Comparison of ENCODE assay signal across 16 cellular contexts in genomic region chr3:14534379-14535191, GRCh38. TPM values are rescaled to one million over a fixed set of nuclear protein-coding genes. Genes with fewer than 3 reads are reported as not detected.
DNase-seq lines count a peak whose midpoint lies in the region; ATAC-seq and TF ChIP-seq lines count a peak whose summit lies in the region.
"Had no signal": no experiment of that assay in that cellular context is flagged by ENCODE, and none has a peak within 500 bp of the region (broad histone marks: within the 10 kb centered on the region; RNA-seq: fewer than 3 reads in every experiment).

No MANE protein-coding gene starts in this region.

- H3K4me3 Mint-ChIP-seq in WTC11: peak overlapping the region; percentile 53
- H3K4me3 Mint-ChIP-seq in type B pancreatic cell: peak overlapping the region; percentile 26
- H3K4me3 Mint-ChIP-seq: CD4-positive, alpha-beta T cell; stimulated activated effector memory CD8-positive, alpha-beta T cell treated with anti-CD3 and anti-CD28 coated beads, Interleukin-12 subunit alpha, Interleukin-12 subunit beta, amount 100 ng/mL, for 72 hours had no signal

- peak overlapping the region; percentile 9 for H3K4me2 ChIP-seq in mammary epithelial cell (ENCODE audit: insufficient read depth, low read depth, low read length)

- intact Hi-C loops in mammary epithelial cell (cut with micrococcal nuclease): no loop called here
- intact Hi-C loops in breast epithelium (cut with DNase I; ENCODE audit: low total_unique reads): no loop called here

- CTCF ChIA-PET in mammary epithelial cell (lab: Charles Lee; ENCODE audit: low non-redundant PET) (no interaction called here), WTC11 (lab: Charles Lee) (interaction anchor here (0.6 to 8.0 kb wide), 14 partner anchors 8 to 331 kb away, joined by 3 to 105 read pairs (median 4); no protein-coding TSS in a partner anchor)

- no peak for TF ChIP-seq CTCF in mammary epithelial cell (conservative IDR thresholded peaks at IDR 0.05 in 1 of 2, IDR thresholded peaks at IDR 0.05 in 1 of 2; ENCODE audit: extremely low read depth in 1 of 2, insufficient read depth in 1 of 2, low read depth in 1 of 2, low read length in 2 of 2)
- no peak for TF ChIP-seq CTCF in breast epithelium (IDR thresholded peaks at IDR 0.05)
- no peak for TF ChIP-seq CTCF in WTC11 (IDR thresholded peaks at IDR 0.05)
- TF ChIP-seq CTCF in type B pancreatic cell (conservative IDR thresholded peaks at IDR 0.05): no peak

- H3K36me3 Mint-ChIP-seq in WTC11: 0 out of 2 replicates have a peak, but pooled peaks cover 2% of the 10 kb centered on the region
- H3K36me3 Mint-ChIP-seq in type B pancreatic cell: no peaks in the 10 kb centered on the region
- H3K36me3 Mint-ChIP-seq: stimulated activated effector memory CD8-positive, alpha-beta T cell treated with anti-CD3 and anti-CD28 coated beads, Interleukin-12 subunit alpha, Interleukin-12 subunit beta, amount 100 ng/mL, for 72 hours had no signal

- no peak overlapping the region for H3K4me3 ChIP-seq in mammary epithelial cell (replicated peaks in 1 of 3; ENCODE audit: insufficient read depth in 1 of 3, low read depth in 2 of 3, low read length in 3 of 3)
- peak overlapping the region in 1 of 3 donors; percentile 16 for H3K4me3 ChIP-seq in breast epithelium
- H3K4me3 ChIP-seq: lung had no signal

- no peaks in the 10 kb centered on the region for H3K79me2 ChIP-seq in mammary epithelial cell (ENCODE audit: insufficient read depth, low read length)

- no peak for DNase-seq in mammary epithelial cell
- DNase-seq in breast epithelium (ENCODE audit: low spot score in 2 of 2): no peak
- DNase-seq in WTC11 (ENCODE audit: low spot score): peak; percentile 36
- DNase-seq in iPS-NIHi7 (ENCODE audit: extremely low spot score): peak; percentile 75
- DNase-seq in type B pancreatic cell (ENCODE audit: extremely low spot score, unreplicated experiment): no peak
- DNase-seq in NCI-H82 treated with DMSO at 0.1 percent for 48 hours (lab: John Stamatoyannopoulos, UW; ENCODE audit: unreplicated experiment): no peak
- no peak for DNase-seq in stimulated activated naive CD4-positive, alpha-beta T cell treated with Interleukin-2 at 50 U/mL for 16 hours (lab: John Stamatoyannopoulos, UW)
- no peak for DNase-seq in cortex of kidney (lab: John Stamatoyannopoulos, UW)
- DNase-seq: activated CD4-positive, alpha-beta T cell treated with anti-CD3 and anti-CD28 coated beads for 4 hours; CD4-positive, alpha-beta T cell; erythroblast; NCI-H524; stimulated activated CD4-positive, alpha-beta T cell treated with anti-CD3 and anti-CD28 coated beads, Interleukin-4, amount 100 ng/mL, for 4 hours had no signal

- peak overlapping the region; percentile 47 for H2AFZ ChIP-seq in mammary epithelial cell (ENCODE audit: low read depth, low read length)

- H4K20me1 ChIP-seq in mammary epithelial cell (ENCODE audit: insufficient read depth, low read length): no peaks in the 10 kb centered on the region

- 24% methylated on average over 16 of the region's 21 CpGs for WGBS in mammary epithelial cell (ENCODE audit: low coverage, missing lambda C conversion rate)

- POLR2A ChIA-PET in WTC11 (lab: Charles Lee): interaction anchor here (0.7 kb wide), 1 partner anchor 262 kb away, joined by 3 read pairs; no protein-coding TSS in a partner anchor

- no peak for TF ChIP-seq POLR2A in breast epithelium (IDR thresholded peaks at IDR 0.05)

- in situ Hi-C loops in mammary epithelial cell (cut with MboI; ENCODE audit: low sequenced_read_pairs in 2 of 2): no loop called here

- no peaks in the 10 kb centered on the region; the same call in 1 of the 2 replicates for H3K27me3 Mint-ChIP-seq in WTC11 (ENCODE audit: low read depth)
- peaks cover 4% of the 10 kb centered on the region for H3K27me3 Mint-ChIP-seq in type B pancreatic cell

- dilution Hi-C loops in mammary epithelial cell (cut with HindIII; ENCODE audit: low sequenced_read_pairs): loop anchor here (10.0 kb wide), 1 partner anchor 290 kb away; no protein-coding TSS in a partner anchor

- no peaks in the 10 kb centered on the region for H3K9me3 ChIP-seq in mammary epithelial cell (replicated peaks; ENCODE audit: insufficient read depth, low read length)
- H3K9me3 ChIP-seq in breast epithelium: no peaks in the 10 kb centered on the region

- H3K9me3 Mint-ChIP-seq in WTC11: peaks cover 5% of the 10 kb centered on the region
- no peaks in the 10 kb centered on the region for H3K9me3 Mint-ChIP-seq in type B pancreatic cell
- H3K9me3 Mint-ChIP-seq: CD4-positive, alpha-beta T cell; stimulated activated effector memory CD8-positive, alpha-beta T cell treated with anti-CD3 and anti-CD28 coated beads, Interleukin-12 subunit alpha, Interleukin-12 subunit beta, amount 100 ng/mL, for 72 hours had no signal

- H3K36me3 ChIP-seq in mammary epithelial cell (ENCODE audit: insufficient read depth, low read length): no peaks in the 10 kb centered on the region
- no peaks in the 10 kb centered on the region for H3K36me3 ChIP-seq in breast epithelium

- H3K9ac ChIP-seq in mammary epithelial cell (ENCODE audit: insufficient read depth, low read length): no peak overlapping the region

- peaks cover 50% of the 10 kb centered on the region for H3K4me1 Mint-ChIP-seq in WTC11
- H3K4me1 Mint-ChIP-seq in type B pancreatic cell (ENCODE audit: unreplicated experiment): peaks cover 14% of the 10 kb centered on the region
- H3K4me1 Mint-ChIP-seq: stimulated activated effector memory CD8-positive, alpha-beta T cell treated with anti-CD3 and anti-CD28 coated beads, Interleukin-12 subunit alpha, Interleukin-12 subunit beta, amount 100 ng/mL, for 72 hours had no signal

- BruUV-seq in mammary epithelial cell (replicated peaks; lab: Mats Ljungman, UMichigan): no TSS peak

- no peaks in the 10 kb centered on the region for H3K27me3 ChIP-seq in mammary epithelial cell (ENCODE audit: insufficient read depth, low read length)
- no peaks in the 10 kb centered on the region for H3K27me3 ChIP-seq in breast epithelium

- H3K27ac ChIP-seq in mammary epithelial cell (ENCODE audit: insufficient read depth, low read depth, low read length) (no peak overlapping the region), breast epithelium (no peak overlapping the region)

- H3K27ac Mint-ChIP-seq in WTC11: peak overlapping the region; percentile 82
- H3K27ac Mint-ChIP-seq in type B pancreatic cell: peak overlapping the region; percentile 41
- H3K27ac Mint-ChIP-seq: CD4-positive, alpha-beta T cell; stimulated activated effector memory CD8-positive, alpha-beta T cell treated with anti-CD3 and anti-CD28 coated beads, Interleukin-12 subunit alpha, Interleukin-12 subunit beta, amount 100 ng/mL, for 72 hours had no signal

- peak; percentile 71 for ATAC-seq in WTC11
- ATAC-seq: sciatic nerve; stimulated activated effector memory CD8-positive, alpha-beta T cell treated with anti-CD3 and anti-CD28 coated beads, Interleukin-12 subunit alpha, Interleukin-12 subunit beta, amount 100 ng/mL, for 72 hours had no signal

- H3K4me1 ChIP-seq in mammary epithelial cell (ENCODE audit: insufficient read depth, low read length) (no peaks in the 10 kb centered on the region), breast epithelium (no peaks in the 10 kb centered on the region)

TF ChIP-seq in WTC11, 78 proteins besides CTCF, POLR2A, EP300 and RAD21 (continues in another document):
- no peak for TF ChIP-seq NR2C2 (CRISPR knock-in tag; IDR thresholded peaks at IDR 0.05)
- no peak for TF ChIP-seq OVOL2 (CRISPR knock-in tag; IDR thresholded peaks at IDR 0.05; ENCODE audit: borderline replicate concordance)
- no peak for TF ChIP-seq ZNF281 (CRISPR knock-in tag; IDR thresholded peaks at IDR 0.05)
- TF ChIP-seq, protein P1, sequence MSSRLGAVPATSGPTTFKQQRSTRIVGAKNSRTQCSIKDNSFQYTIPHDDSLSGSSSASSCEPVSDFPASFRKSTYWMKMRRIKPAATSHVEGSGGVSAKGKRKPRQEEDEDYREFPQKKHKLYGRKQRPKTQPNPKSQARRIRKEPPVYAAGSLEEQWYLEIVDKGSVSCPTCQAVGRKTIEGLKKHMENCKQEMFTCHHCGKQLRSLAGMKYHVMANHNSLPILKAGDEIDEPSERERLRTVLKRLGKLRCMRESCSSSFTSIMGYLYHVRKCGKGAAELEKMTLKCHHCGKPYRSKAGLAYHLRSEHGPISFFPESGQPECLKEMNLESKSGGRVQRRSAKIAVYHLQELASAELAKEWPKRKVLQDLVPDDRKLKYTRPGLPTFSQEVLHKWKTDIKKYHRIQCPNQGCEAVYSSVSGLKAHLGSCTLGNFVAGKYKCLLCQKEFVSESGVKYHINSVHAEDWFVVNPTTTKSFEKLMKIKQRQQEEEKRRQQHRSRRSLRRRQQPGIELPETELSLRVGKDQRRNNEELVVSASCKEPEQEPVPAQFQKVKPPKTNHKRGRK (CRISPR knock-in tag; IDR thresholded peaks at IDR 0.05; ENCODE audit: borderline replicate concordance): no peak
- TF ChIP-seq SMAD3 (CRISPR knock-in tag; IDR thresholded peaks at IDR 0.05; ENCODE audit: borderline replicate concordance): no peak
- no peak for TF ChIP-seq SP1 (CRISPR knock-in tag; conservative IDR thresholded peaks at IDR 0.05)
- TF ChIP-seq ZNF263 (CRISPR knock-in tag; IDR thresholded peaks at IDR 0.05; ENCODE audit: low read depth): 0 out of 2 replicates have a peak, but pooled peaks have one; percentile 43

RNA-seq across cellular contexts. Expression of gene GRIP2, which starts 5.6 kb away (rescaled TPM):
- total RNA-seq in mammary epithelial cell: under 1 TPM in 1 of 2 donors, not detected in 1; 0.17 TPM
- 0.01 TPM for polyA plus RNA-seq in mammary epithelial cell
- polyA minus RNA-seq in mammary epithelial cell: not detected
- under 1 TPM; 0.16 to 0.88 (median 0.33) TPM for total RNA-seq in breast epithelium
- total RNA-seq in WTC11 (2021): 11.4 to 12.0 TPM (median 11.7 TPM) in 3 replicates
- 2.7 and 5.6 TPM in 2 replicates for total RNA-seq in type B pancreatic cell (ENCODE audit: low replicate concordance)
- total RNA-seq: CD4-positive, alpha-beta T cell had no signal

Comparison
In these comparisons a context has a peak if more than half of its experiments do, and no peak if none do; other contexts are left out.
1. DNase-seq: peak in WTC11 (single experiment) and iPS-NIHi7 (single experiment); none in mammary epithelial cell (single experiment), breast epithelium (0 of 2), type B pancreatic cell (single experiment), NCI-H82 treated with DMSO at 0.1 percent for 48 hours (single experiment), stimulated activated naive CD4-positive, alpha-beta T cell treated with Interleukin-2 at 50 U/mL for 16 hours (single experiment) and cortex of kidney (single experiment).